ENCODE assay signal across 29 cellular contexts in the genomic region with DNA sequence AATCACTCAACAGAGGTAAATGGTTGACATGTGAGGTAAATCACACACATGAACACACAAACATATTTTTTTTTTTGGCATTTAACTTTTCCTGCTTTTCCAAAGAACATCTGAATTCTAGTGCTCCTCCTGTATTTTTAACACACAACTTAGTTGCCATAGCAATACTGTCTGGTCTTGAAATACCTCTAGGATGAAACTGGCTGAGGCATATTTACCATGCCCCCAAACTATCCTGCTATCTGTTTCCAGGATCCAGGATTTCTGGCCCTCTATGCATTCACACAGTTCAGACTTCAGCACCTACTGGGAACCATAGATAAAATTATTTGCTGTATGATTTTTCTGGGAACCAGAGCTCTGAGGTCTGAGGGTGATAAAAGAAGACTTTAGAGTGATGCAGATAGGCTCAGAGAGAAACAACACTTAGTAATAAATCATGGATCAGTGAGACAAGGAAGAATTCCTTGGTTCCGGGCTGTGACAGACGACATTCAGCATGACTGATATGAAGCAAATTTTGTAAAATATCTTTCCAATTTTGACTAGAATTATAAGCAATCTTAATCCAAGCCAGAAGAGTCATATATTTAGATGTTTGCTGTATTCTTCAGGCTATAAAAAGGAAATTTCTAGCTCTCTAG.
A peak's percentile ranks its signal among the peaks of the same experiment; 100 is the strongest.
DNase-seq lines count a peak whose midpoint lies in the region; ATAC-seq and TF ChIP-seq lines count a peak whose summit lies in the region.
"Had no signal": no experiment of that assay in that cellular context is flagged by ENCODE, and none has a peak within 500 bp of the region (broad histone marks: within the 10 kb centered on the region; RNA-seq: fewer than 3 reads in every experiment).

No MANE protein-coding gene starts in this region.

- CTCF ChIA-PET in HEK293T (lab: Yijun Ruan, JAX) = interaction anchor here (1.1 kb wide), 1 partner anchor 12 kb away, joined by 3 read pairs; no protein-coding TSS in a partner anchor

- H3K27ac Mint-ChIP-seq in glutamatergic neuron (ENCODE audit: unreplicated experiment) (peak overlapping the region; percentile 8), endothelial cell (ENCODE audit: unreplicated experiment) (no peak overlapping the region)
- H3K27ac Mint-ChIP-seq in activated T-helper 17 cell treated with anti-CD3 and anti-CD28 coated beads, Interleukin-2, amount 50 U/mL, for 72 hours = no peak overlapping the region

- peak overlapping the region; percentile 22 for H3K27ac ChIP-seq in angular gyrus (ENCODE audit: low read depth, low read length)
- H3K27ac ChIP-seq in substantia nigra (ENCODE audit: low read depth, low read length, poor library complexity, severe bottlenecking) = peak overlapping the region; percentile 58
- H3K27ac ChIP-seq: A549, KMS-11, Peyer's patch had no signal

- H3K4me3 Mint-ChIP-seq in glutamatergic neuron (ENCODE audit: unreplicated experiment) = no peak overlapping the region
- H3K4me3 Mint-ChIP-seq in endothelial cell (ENCODE audit: unreplicated experiment) = no peak overlapping the region
- H3K4me3 Mint-ChIP-seq in activated T-helper 17 cell treated with anti-CD3 and anti-CD28 coated beads, Interleukin-2, amount 50 U/mL, for 72 hours = no peak overlapping the region
- H3K4me3 Mint-ChIP-seq: CD4-positive, alpha-beta memory T cell had no signal

- H3K27me3 Mint-ChIP-seq in glutamatergic neuron (ENCODE audit: unreplicated experiment) (no peaks in the 10 kb centered on the region), endothelial cell (ENCODE audit: unreplicated experiment) (no peaks in the 10 kb centered on the region)
- no peaks in the 10 kb centered on the region for H3K27me3 Mint-ChIP-seq in activated T-helper 17 cell treated with anti-CD3 and anti-CD28 coated beads, Interleukin-2, amount 50 U/mL, for 72 hours
- H3K27me3 Mint-ChIP-seq: CD4-positive, alpha-beta memory T cell had no signal

- H3K36me3 Mint-ChIP-seq in glutamatergic neuron (ENCODE audit: unreplicated experiment) (no peaks in the 10 kb centered on the region), endothelial cell (ENCODE audit: low read depth, unreplicated experiment) (no peaks in the 10 kb centered on the region)
- peaks cover 33% of the 10 kb centered on the region for H3K36me3 Mint-ChIP-seq in activated T-helper 17 cell treated with anti-CD3 and anti-CD28 coated beads, Interleukin-2, amount 50 U/mL, for 72 hours (ENCODE audit: low read depth)

- no peak for DNase-seq in HEK293T (ENCODE audit: extremely low spot score)
- no peak for DNase-seq in glutamatergic neuron
- no peak for DNase-seq in substantia nigra (lab: John Stamatoyannopoulos, UW)
- DNase-seq in endothelial cell (ENCODE audit: low spot score) = no peak
- DNase-seq in activated CD4-positive, CD25-positive, alpha-beta regulatory T cell (lab: John Stamatoyannopoulos, UW) = no peak
- DNase-seq: C1 segment of cervical spinal cord; CD4-positive, alpha-beta memory T cell; COR-L47; EL; GF-D8; GOT3; HCEC 1CT; IMR-90; NCI-H1048; NCI-H1417; NCI-H1694; NCI-H2081; NCI-H2171; NCI-H226; NCI-H510A; NCI-H69; OCI-M1; Peyer's patch; SIG-M5 had no signal

- H3K9me3 Mint-ChIP-seq in glutamatergic neuron (ENCODE audit: unreplicated experiment) (peaks cover under 1% of the 10 kb centered on the region), endothelial cell (ENCODE audit: unreplicated experiment) (no peaks in the 10 kb centered on the region)
- H3K9me3 Mint-ChIP-seq in activated T-helper 17 cell treated with anti-CD3 and anti-CD28 coated beads, Interleukin-2, amount 50 U/mL, for 72 hours = no peaks in the 10 kb centered on the region

- POLR2A ChIA-PET in HEK293T (lab: Yijun Ruan, JAX) = no interaction called here

- TF ChIP-seq CTCF in glutamatergic neuron (IDR thresholded peaks at IDR 0.05; ENCODE audit: partially characterized antibody, unreplicated experiment) = no peak
- no peak for TF ChIP-seq CTCF in endothelial cell (IDR thresholded peaks at IDR 0.05; ENCODE audit: unreplicated experiment)

- H3K4me1 Mint-ChIP-seq in glutamatergic neuron (ENCODE audit: low read depth, unreplicated experiment) = peaks cover 18% of the 10 kb centered on the region
- peaks cover 11% of the 10 kb centered on the region for H3K4me1 Mint-ChIP-seq in endothelial cell (ENCODE audit: unreplicated experiment)
- peaks cover 13% of the 10 kb centered on the region for H3K4me1 Mint-ChIP-seq in activated T-helper 17 cell treated with anti-CD3 and anti-CD28 coated beads, Interleukin-2, amount 50 U/mL, for 72 hours

- no peak for ATAC-seq in GM18861 (IDR thresholded peaks at IDR 0.05; ENCODE audit: unreplicated experiment)
- no peak for ATAC-seq in activated T-helper 17 cell treated with anti-CD3 and anti-CD28 coated beads, Interleukin-2, amount 50 U/mL, for 72 hours (replicated peaks)
- ATAC-seq: A549 had no signal

TF ChIP-seq in HEK293T, 16 proteins besides CTCF, POLR2A, EP300 and RAD21:
- 0 out of 2 replicates have a peak, but pooled peaks have one; percentile 8 for TF ChIP-seq PKNOX1 (IDR thresholded peaks at IDR 0.05)
- TF ChIP-seq NFRKB (IDR thresholded peaks at IDR 0.05) = no peak
